ENCODE assay signal across 34 cellular contexts in genomic region chr5:115511632-115512031, GRCh38.
"Had no signal": no experiment of that assay in that cellular context is flagged by ENCODE, and none has a peak within 500 bp of the region (broad histone marks: within the 10 kb centered on the region; RNA-seq: fewer than 3 reads in every experiment).

No MANE protein-coding gene starts in this region.

- H3K36me3 ChIP-seq: MG63 had no signal

- H3K9me3 ChIP-seq: MG63 had no signal

- DNase-seq: Karpas-422, Kasumi-1, MG63, MM.1S, MV-4-11, NCI-H1048, NCI-H1092, NCI-H1092 treated with DMSO at 0.1 percent for 48 hours, NCI-H1105, NCI-H1105 treated with DMSO at 0.1 percent for 48 hours, NCI-H1417, NCI-H1417 treated with DMSO at 0.1 percent for 48 hours, NCI-H1436, NCI-H1436 treated with DMSO at 0.1 percent for 48 hours, NCI-H146, NCI-H1694, NCI-H1694 treated with DMSO at 0.1 percent for 48 hours, NCI-H187, NCI-H187 treated with DMSO at 0.1 percent for 48 hours, NCI-H1930, NCI-H2029, NCI-H2029 treated with DMSO at 0.1 percent for 48 hours, NCI-H2081, NCI-H2081 treated with DMSO at 0.1 percent for 48 hours, NCI-H2107, NCI-H2171, NCI-H2171 treated with DMSO at 0.1 percent for 48 hours, NCI-H2227 treated with DMSO at 0.1 percent for 48 hours, NCI-H226, NCI-H345, NCI-H446, NCI-H446 treated with DMSO at 0.1 percent for 48 hours, NCI-H510A, NCI-H510A treated with DMSO at 0.1 percent for 48 hours had no signal

- H3K4me3 ChIP-seq: MG63 had no signal
